In genomic region chr3:29605845-29606244, GRCh38 we compare ENCODE assay signal across 19 cellular contexts.
DNase-seq lines count a peak whose midpoint lies in the region; ATAC-seq, FAIRE-seq and TF ChIP-seq lines count a peak whose summit lies in the region.
"Had no signal": no experiment of that assay in that cellular context is flagged by ENCODE, and none has a peak within 500 bp of the region (broad histone marks: within the 10 kb centered on the region; RNA-seq: fewer than 3 reads in every experiment).

No MANE protein-coding gene starts in this region.

- in situ Hi-C loops in ACHN (cut with HindIII; ENCODE audit: low pct_ligation_motif_present, low pct_unique_long_range_greater_than_20kb, low sequenced_read_pairs) = no loop called here

- DNase-seq in ACHN = peak; percentile 7
- DNase-seq in HFFc6 = peak; percentile 37
- DNase-seq in bronchial epithelial cell (ENCODE audit: low read depth) = peak; percentile 37
- peak; percentile 12 for DNase-seq in myocyte (ENCODE audit: low read depth)
- DNase-seq in NCI-H2107 (lab: John Stamatoyannopoulos, UW) = no peak
- no peak for DNase-seq in superior temporal gyrus (ENCODE audit: extremely low spot score)
- DNase-seq: activated T-cell treated with anti-CD3 and anti-CD28 coated beads, Interleukin-2, amount 50 U/mL, for 1 hour; effector CD8-positive, alpha-beta T cell; foreskin melanocyte; GF-D8; left ventricle myocardium inferior; NCI-H2081 treated with DMSO at 0.1 percent for 48 hours had no signal

- H3K27me3 ChIP-seq in bronchial epithelial cell (ENCODE audit: control insufficient read depth, insufficient read depth, low read length) = no peaks in the 10 kb centered on the region
- H3K27me3 ChIP-seq: cardiac muscle cell had no signal

- ATAC-seq in GM19452 (IDR thresholded peaks at IDR 0.05; ENCODE audit: unreplicated experiment) (no peak), HG03354 (IDR thresholded peaks at IDR 0.05; ENCODE audit: poor library complexity, severe bottlenecking, unreplicated experiment) (no peak)

- peaks cover 22% of the 10 kb centered on the region for H3K4me1 Mint-ChIP-seq in HFFc6 (ENCODE audit: low read depth)
- H3K4me1 Mint-ChIP-seq: activated naive CD4-positive, alpha-beta T cell treated with anti-CD3 and anti-CD28 coated beads, Interleukin-2, amount 50 U/mL, for 24 hours had no signal

- H3K4me3 ChIP-seq in bronchial epithelial cell (ENCODE audit: low read depth, low read length) = no peak overlapping the region
- H3K4me3 ChIP-seq: cardiac muscle cell, left ventricle myocardium inferior, prostate gland had no signal

- TF ChIP-seq CTCF in HFFc6 (IDR thresholded peaks at IDR 0.05) (no peak), bronchial epithelial cell (IDR thresholded peaks at IDR 0.05; ENCODE audit: insufficient read depth, low read length, severe bottlenecking) (no peak)

- H3K27ac Mint-ChIP-seq in HFFc6 = peak overlapping the region; percentile 67
- H3K27ac Mint-ChIP-seq: activated naive CD4-positive, alpha-beta T cell treated with anti-CD3 and anti-CD28 coated beads, Interleukin-2, amount 50 U/mL, for 24 hours; stimulated activated naive CD8-positive, alpha-beta T cell treated with anti-CD3 and anti-CD28 coated beads, Interleukin-15, Interleukin-2, amounts not matched to agents 100 ng/mL and 50 ng/mL, for 24 hours had no signal

- no peak for FAIRE-seq in bronchial epithelial cell (lab: Jason Lieb, UNC)
- FAIRE-seq: TTC549 had no signal

- no peak overlapping the region for H3K4me3 Mint-ChIP-seq in HFFc6
- H3K4me3 Mint-ChIP-seq: activated naive CD4-positive, alpha-beta T cell treated with anti-CD3 and anti-CD28 coated beads, Interleukin-2, amount 50 U/mL, for 24 hours; stimulated activated naive CD8-positive, alpha-beta T cell treated with anti-CD3 and anti-CD28 coated beads, Interleukin-15, Interleukin-2, amounts not matched to agents 100 ng/mL and 50 ng/mL, for 24 hours had no signal

- H3K36me3 Mint-ChIP-seq in HFFc6 (ENCODE audit: low read depth) = no peaks in the 10 kb centered on the region
- H3K36me3 Mint-ChIP-seq: activated naive CD4-positive, alpha-beta T cell treated with anti-CD3 and anti-CD28 coated beads, Interleukin-2, amount 50 U/mL, for 24 hours had no signal

- no peaks in the 10 kb centered on the region for H3K9me3 Mint-ChIP-seq in HFFc6
- H3K9me3 Mint-ChIP-seq: activated naive CD4-positive, alpha-beta T cell treated with anti-CD3 and anti-CD28 coated beads, Interleukin-2, amount 50 U/mL, for 24 hours; stimulated activated naive CD8-positive, alpha-beta T cell treated with anti-CD3 and anti-CD28 coated beads, Interleukin-15, Interleukin-2, amounts not matched to agents 100 ng/mL and 50 ng/mL, for 24 hours had no signal

- no peaks in the 10 kb centered on the region for H3K27me3 Mint-ChIP-seq in HFFc6 (ENCODE audit: insufficient read depth)
- H3K27me3 Mint-ChIP-seq: activated naive CD4-positive, alpha-beta T cell treated with anti-CD3 and anti-CD28 coated beads, Interleukin-2, amount 50 U/mL, for 24 hours; stimulated activated naive CD8-positive, alpha-beta T cell treated with anti-CD3 and anti-CD28 coated beads, Interleukin-15, Interleukin-2, amounts not matched to agents 100 ng/mL and 50 ng/mL, for 24 hours had no signal

- H3K36me3 ChIP-seq in bronchial epithelial cell (ENCODE audit: control insufficient read depth, insufficient read depth, low read length) = no peaks in the 10 kb centered on the region
- H3K36me3 ChIP-seq: cardiac muscle cell, left ventricle myocardium inferior, prostate gland had no signal

Comparison
In these comparisons a context has a peak if more than half of its experiments do, and no peak if none do; other contexts are left out.
1. DNase-seq: peak in ACHN (single experiment), HFFc6 (single experiment), bronchial epithelial cell (single experiment) and myocyte (single experiment); none in NCI-H2107 (single experiment) and superior temporal gyrus (single experiment).